Comparison of ENCODE assay signal across 20 cellular contexts in genomic region chr3:123323781-123324180, GRCh38.
"Had no signal": no experiment of that assay in that cellular context is flagged by ENCODE, and none has a peak within 500 bp of the region (broad histone marks: within the 10 kb centered on the region; RNA-seq: fewer than 3 reads in every experiment).

No MANE protein-coding gene starts in this region.

- ATAC-seq: gastrocnemius medialis; heart left ventricle; left cardiac atrium; left ventricle myocardium superior; lower lobe of right lung; natural killer cell; psoas muscle; right cardiac atrium; stimulated activated memory B cell treated with anti-CD40 and anti-IgM and Interleukin-4, amounts not matched to agents 10 μg/mL and 1 μg/mL and 100 μg/mL, for 72 hours; stimulated activated naive CD8-positive, alpha-beta T cell treated with anti-CD3 and anti-CD28 coated beads, Interleukin-15, Interleukin-2, amounts not matched to agents 100 U/mL and 50 U/mL, for 24 hours had no signal

- H2AFZ ChIP-seq: hepatocyte had no signal

- DNase-seq: effector CD4-positive, alpha-beta T cell; foreskin fibroblast; gastrocnemius medialis; left cardiac atrium; left ventricle myocardium superior; lower lobe of right lung; natural killer cell; occipital lobe; ovary; psoas muscle; sigmoid colon; stimulated activated CD4-positive, alpha-beta T cell treated with anti-CD3 and anti-CD28 coated beads, Interleukin-4, amount 100 ng/mL, for 4 hours; stimulated activated naive CD8-positive, alpha-beta T cell treated with anti-CD3 and anti-CD28 coated beads, Interleukin-15, Interleukin-2, amounts not matched to agents 100 U/mL and 50 U/mL, for 24 hours; trophoblast cell had no signal

- H3K27me3 ChIP-seq: dorsolateral prefrontal cortex, gastrocnemius medialis, heart left ventricle, ovary, sigmoid colon, vagina had no signal

- H3K4me1 ChIP-seq: gastrocnemius medialis, lower lobe of right lung, psoas muscle, vagina had no signal

- H3K4me3 ChIP-seq: dorsolateral prefrontal cortex, gastrocnemius medialis, heart left ventricle, hepatocyte, lower lobe of right lung, ovary, psoas muscle, sigmoid colon, vagina had no signal

- H3K9me3 ChIP-seq: gastrocnemius medialis, heart left ventricle, lower lobe of right lung, ovary, psoas muscle, sigmoid colon, vagina had no signal

- H3K36me3 ChIP-seq: gastrocnemius medialis, lower lobe of right lung, ovary, vagina had no signal

- H3K4me2 ChIP-seq: hepatocyte had no signal

- H3K27ac ChIP-seq: dorsolateral prefrontal cortex, gastrocnemius medialis, hepatocyte, lower lobe of right lung, ovary, psoas muscle, vagina had no signal
